Comparison of ENCODE assay signal across 8 cellular contexts in genomic region chr3:113275876-113276580, GRCh38.
DNase-seq lines count a peak whose midpoint lies in the region; ATAC-seq and TF ChIP-seq lines count a peak whose summit lies in the region.

No MANE protein-coding gene starts in this region.

- H3K9me3 Mint-ChIP-seq in endothelial cell (ENCODE audit: unreplicated experiment), result no peaks in the 10 kb centered on the region

- TF ChIP-seq CTCF in AG10803 (conservative IDR thresholded peaks at IDR 0.05; ENCODE audit: low read length), result peak; percentile 23
- no peak for TF ChIP-seq CTCF in endothelial cell (IDR thresholded peaks at IDR 0.05; ENCODE audit: unreplicated experiment)
- TF ChIP-seq CTCF in mucosa of descending colon (IDR thresholded peaks at IDR 0.05), result no peak

- peaks cover 10% of the 10 kb centered on the region for H3K4me1 Mint-ChIP-seq in endothelial cell (ENCODE audit: unreplicated experiment)

- H3K4me3 ChIP-seq in AG10803 (ENCODE audit: low read length) (peak overlapping the region; percentile 54), mucosa of descending colon (no peak overlapping the region)

- peak overlapping the region; percentile 36 for H3K27ac Mint-ChIP-seq in endothelial cell (ENCODE audit: unreplicated experiment)

- H3K36me3 ChIP-seq in mucosa of descending colon (ENCODE audit: low read depth), result no peaks in the 10 kb centered on the region

- ATAC-seq in HG03196 (IDR thresholded peaks at IDR 0.05; ENCODE audit: unreplicated experiment), result peak; percentile 64
- peak; percentile 24 for ATAC-seq in mucosa of descending colon

- intact Hi-C loops in mucosa of descending colon (cut with DNase I, micrococcal nuclease), result loop anchor here in 1 of 2 donors (10.0 kb wide), 1 partner anchor 61 kb away; the partner anchor contains the start of gene BOC

- H3K4me3 Mint-ChIP-seq in endothelial cell (ENCODE audit: unreplicated experiment), result no peak overlapping the region

- peaks cover 4% of the 10 kb centered on the region for H3K27me3 Mint-ChIP-seq in endothelial cell (ENCODE audit: unreplicated experiment)

- H3K4me1 ChIP-seq in mucosa of descending colon (ENCODE audit: low read depth), result no peaks in the 10 kb centered on the region

- H3K36me3 Mint-ChIP-seq in endothelial cell (ENCODE audit: low read depth, unreplicated experiment), result no peaks in the 10 kb centered on the region

- no peaks in the 10 kb centered on the region for H3K9me3 ChIP-seq in mucosa of descending colon

- peak; percentile 83 for DNase-seq in AG10803 (ENCODE audit: low read depth)
- DNase-seq in GM19238 (ENCODE audit: insufficient read length, low spot score), result peak; percentile 67
- DNase-seq in OCI-M1 (lab: John Stamatoyannopoulos, UW), result peak; percentile 7
- DNase-seq in endothelial cell (ENCODE audit: low spot score), result no peak
- no peak for DNase-seq in mucosa of descending colon
- no peak for DNase-seq in NCI-H446 (lab: John Stamatoyannopoulos, UW)
- DNase-seq in stimulated activated naive CD4-positive, alpha-beta T cell treated with Interleukin-2 at 50 U/mL for 16 hours (lab: John Stamatoyannopoulos, UW), result no peak

Comparison
In these comparisons a context has a peak if more than half of its experiments do, and no peak if none do; other contexts are left out.
1. DNase-seq: peak in AG10803 (single experiment), GM19238 (single experiment) and OCI-M1 (single experiment); none in endothelial cell (single experiment), mucosa of descending colon (0 of 3), NCI-H446 (0 of 2) and stimulated activated naive CD4-positive, alpha-beta T cell treated with Interleukin-2 at 50 U/mL for 16 hours (single experiment).